23 cellular contexts compared by ENCODE assay signal in genomic region chrX:73964607-73965006, GRCh38.
DNase-seq lines count a peak whose midpoint lies in the region; ATAC-seq and TF ChIP-seq lines count a peak whose summit lies in the region.
"Had no signal": no experiment of that assay in that cellular context is flagged by ENCODE, and none has a peak within 500 bp of the region (broad histone marks: within the 10 kb centered on the region; RNA-seq: fewer than 3 reads in every experiment).

No MANE protein-coding gene starts in this region.

- peaks cover 100% of the 10 kb centered on the region for H3K79me2 ChIP-seq in neural progenitor cell (ENCODE audit: low read depth)

- no peak for TF ChIP-seq CTCF in neural progenitor cell (IDR thresholded peaks at IDR 0.05)
- no peak for TF ChIP-seq CTCF in coronary artery (IDR thresholded peaks at IDR 0.05)

- H3K27me3 ChIP-seq in HUES6 (ENCODE audit: control insufficient read depth, insufficient read depth, low read length) = no peaks in the 10 kb centered on the region
- no peaks in the 10 kb centered on the region for H3K27me3 ChIP-seq in neural progenitor cell
- H3K27me3 ChIP-seq: Peyer's patch, SJSA1 had no signal

- H3K4me2 ChIP-seq in neural progenitor cell = peak overlapping the region; percentile 36

- no peak overlapping the region for H3K27ac Mint-ChIP-seq in neural progenitor cell
- H3K27ac Mint-ChIP-seq: activated CD4-positive, alpha-beta T cell treated with anti-CD3 and anti-CD28 coated beads for 36 hours; activated T-cell treated with anti-CD3 and anti-CD28 coated beads, Interleukin-2, amount 50 U/mL, for 24 hours had no signal

- peaks cover 63% of the 10 kb centered on the region for H3K36me3 Mint-ChIP-seq in neural progenitor cell

- no peaks in the 10 kb centered on the region for H3K4me1 Mint-ChIP-seq in neural progenitor cell

- peaks cover 2% of the 10 kb centered on the region for H3K27me3 Mint-ChIP-seq in neural progenitor cell (ENCODE audit: insufficient read depth, low read depth)
- H3K27me3 Mint-ChIP-seq: activated CD4-positive, alpha-beta T cell treated with anti-CD3 and anti-CD28 coated beads for 36 hours; activated T-cell treated with anti-CD3 and anti-CD28 coated beads, Interleukin-2, amount 50 U/mL, for 24 hours had no signal

- peaks cover 46% of the 10 kb centered on the region for H3K4me1 ChIP-seq in HUES6 (ENCODE audit: control insufficient read depth, insufficient read depth, low read length)
- peaks cover 33% of the 10 kb centered on the region for H3K4me1 ChIP-seq in neural progenitor cell
- H3K4me1 ChIP-seq: Peyer's patch, SJSA1 had no signal

- peak overlapping the region; percentile 83 for H3K27ac ChIP-seq in HUES6 (ENCODE audit: low read depth, low read length)
- H3K27ac ChIP-seq in neural progenitor cell = peak overlapping the region; percentile 89
- H3K27ac ChIP-seq in coronary artery = no peak overlapping the region
- H3K27ac ChIP-seq: Peyer's patch, SJSA1 had no signal

- H3K36me3 ChIP-seq in HUES6 (ENCODE audit: control insufficient read depth, insufficient read depth, low read length) (peaks cover 19% of the 10 kb centered on the region), neural progenitor cell (no peaks in the 10 kb centered on the region)
- H3K36me3 ChIP-seq: Peyer's patch, SJSA1 had no signal

- peaks cover 39% of the 10 kb centered on the region for H3K9me3 Mint-ChIP-seq in neural progenitor cell
- H3K9me3 Mint-ChIP-seq: activated T-cell treated with anti-CD3 and anti-CD28 coated beads, Interleukin-2, amount 50 U/mL, for 24 hours had no signal

- H3K4me3 Mint-ChIP-seq in neural progenitor cell = no peak overlapping the region
- H3K4me3 Mint-ChIP-seq: activated CD4-positive, alpha-beta T cell treated with anti-CD3 and anti-CD28 coated beads for 36 hours; activated T-cell treated with anti-CD3 and anti-CD28 coated beads, Interleukin-2, amount 50 U/mL, for 24 hours had no signal

- H3F3A ChIP-seq in neural progenitor cell (ENCODE audit: low read depth) = peaks cover 55% of the 10 kb centered on the region

- DNase-seq in DMS79 (lab: John Stamatoyannopoulos, UW) (peak; percentile 49), glomerular visceral epithelial cell (ENCODE audit: extremely low spot score) (peak; percentile 10), neural progenitor cell (ENCODE audit: low spot score) (peak; percentile 41), NCI-H1417 treated with DMSO at 0.1 percent for 48 hours (lab: John Stamatoyannopoulos, UW) (no peak), coronary artery (ENCODE audit: low spot score) (no peak)
- DNase-seq in activated CD4-positive, CD25-positive, alpha-beta regulatory T cell treated with anti-CD3 and anti-CD28 coated beads, Interleukin-2, amount 50 U/mL, for 72 hours = no peak
- DNase-seq: activated CD4-positive, alpha-beta T cell treated with anti-CD3 and anti-CD28 coated beads for 36 hours; activated T-cell treated with anti-CD3 and anti-CD28 coated beads, Interleukin-2, amount 50 U/mL, for 24 hours; amygdala; C1 segment of cervical spinal cord; glutamatergic neuron; kidney glomerular epithelial cell; MM.1S; NCI-H1436; NCI-H2171; NCI-H524 treated with DMSO at 0.1 percent for 48 hours; NK-92 treated with Interleukin-12 subunit alpha and Interleukin-12 subunit beta, amount 100 ng/mL, for 24 hours; Peyer's patch; stimulated activated CD4-positive, alpha-beta T cell treated with anti-CD3 and anti-CD28 coated beads, Interleukin-4, amount 100 ng/mL, for 4 hours; stimulated activated naive CD8-positive, alpha-beta T cell treated with anti-CD3 and anti-CD28 coated beads, Interleukin-15, Interleukin-2, amounts not matched to agents 100 U/mL and 50 U/mL, for 24 hours had no signal

- peaks cover 76% of the 10 kb centered on the region for H4K20me1 ChIP-seq in neural progenitor cell (ENCODE audit: low read depth)

- no peak overlapping the region for H2AFZ ChIP-seq in neural progenitor cell (replicated peaks)

- H3K9me3 ChIP-seq in HUES6 (ENCODE audit: control insufficient read depth, insufficient read depth, low read depth, low read length) (no peaks in the 10 kb centered on the region), neural progenitor cell (ENCODE audit: low read depth) (no peaks in the 10 kb centered on the region)
- H3K9me3 ChIP-seq: Peyer's patch, SJSA1 had no signal

- H3K9ac ChIP-seq in HUES6 (ENCODE audit: low read length) (no peak overlapping the region), neural progenitor cell (no peak overlapping the region)

- ATAC-seq in HG03469 (IDR thresholded peaks at IDR 0.05; ENCODE audit: unreplicated experiment) = no peak
- ATAC-seq: activated CD4-positive, alpha-beta T cell treated with anti-CD3 and anti-CD28 coated beads for 36 hours; stimulated activated naive CD8-positive, alpha-beta T cell treated with anti-CD3 and anti-CD28 coated beads, Interleukin-15, Interleukin-2, amounts not matched to agents 100 U/mL and 50 U/mL, for 24 hours had no signal

- H3K4me3 ChIP-seq in HUES6 (ENCODE audit: low read depth, low read length) (no peak overlapping the region), neural progenitor cell (no peak overlapping the region), coronary artery (no peak overlapping the region)
- H3K4me3 ChIP-seq: Peyer's patch, SJSA1 had no signal

Comparison
In these comparisons a context has a peak if more than half of its experiments do, and no peak if none do; other contexts are left out.
1. DNase-seq: peak in DMS79 (single experiment), glomerular visceral epithelial cell (single experiment) and neural progenitor cell (single experiment); none in NCI-H1417 treated with DMSO at 0.1 percent for 48 hours (single experiment), coronary artery (single experiment) and activated CD4-positive, CD25-positive, alpha-beta regulatory T cell treated with anti-CD3 and anti-CD28 coated beads, Interleukin-2, amount 50 U/mL, for 72 hours (single experiment).
2. H3K27ac ChIP-seq: peak in HUES6 (single experiment) and neural progenitor cell (single experiment); none in coronary artery (0 of 2).